1 cellular context compared by ENCODE assay signal in the genomic region with DNA sequence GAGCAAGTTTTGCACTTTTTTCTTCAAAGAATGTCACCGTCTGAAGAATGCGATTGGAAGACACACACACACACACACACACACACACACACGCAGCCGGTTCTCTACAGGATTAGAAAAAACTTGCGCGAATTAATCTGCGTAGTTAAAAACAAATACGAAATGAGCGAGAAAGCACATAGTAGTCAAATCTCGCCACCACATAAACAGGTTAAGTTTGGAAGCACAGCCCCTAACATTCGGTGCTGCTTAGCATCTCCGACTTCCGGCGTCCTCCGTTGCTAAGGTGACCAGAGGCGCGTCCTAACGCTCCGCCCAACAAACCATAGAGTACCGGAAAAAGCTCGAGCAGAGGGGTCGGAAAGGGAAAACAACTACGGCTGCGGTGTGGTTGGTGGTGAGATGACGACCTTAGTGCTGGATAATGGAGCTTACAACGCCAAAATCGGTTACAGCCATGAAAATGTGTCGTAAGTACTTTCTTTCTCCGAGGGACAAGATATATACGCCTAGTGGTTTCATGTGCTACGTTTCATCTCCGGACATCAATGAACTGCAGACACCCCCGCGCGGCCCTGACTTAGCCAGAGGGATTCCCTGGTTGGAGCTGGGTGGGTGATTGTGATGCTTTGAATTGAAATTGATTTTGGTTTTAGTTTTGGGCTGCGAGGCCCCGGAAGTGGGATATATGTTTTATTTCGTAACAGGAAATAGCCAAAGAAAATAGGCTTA.
TF ChIP-seq lines count a peak whose summit lies in the region.

A gene (plus strand): TSS at position 366 of the 732 bp plus-strand sequence. CDS start 37 bp downstream, at position 403.

TF ChIP-seq in K562, 482 proteins besides CTCF, POLR2A, EP300 and RAD21 (continued from another document and continues in another):
- TF ChIP-seq, protein P1, sequence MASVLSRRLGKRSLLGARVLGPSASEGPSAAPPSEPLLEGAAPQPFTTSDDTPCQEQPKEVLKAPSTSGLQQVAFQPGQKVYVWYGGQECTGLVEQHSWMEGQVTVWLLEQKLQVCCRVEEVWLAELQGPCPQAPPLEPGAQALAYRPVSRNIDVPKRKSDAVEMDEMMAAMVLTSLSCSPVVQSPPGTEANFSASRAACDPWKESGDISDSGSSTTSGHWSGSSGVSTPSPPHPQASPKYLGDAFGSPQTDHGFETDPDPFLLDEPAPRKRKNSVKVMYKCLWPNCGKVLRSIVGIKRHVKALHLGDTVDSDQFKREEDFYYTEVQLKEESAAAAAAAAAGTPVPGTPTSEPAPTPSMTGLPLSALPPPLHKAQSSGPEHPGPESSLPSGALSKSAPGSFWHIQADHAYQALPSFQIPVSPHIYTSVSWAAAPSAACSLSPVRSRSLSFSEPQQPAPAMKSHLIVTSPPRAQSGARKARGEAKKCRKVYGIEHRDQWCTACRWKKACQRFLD (CRISPR knock-in tag; IDR thresholded peaks at IDR 0.05): 0 out of 2 replicates have a peak, but pooled peaks have one; percentile 32
- TF ChIP-seq, protein P2, sequence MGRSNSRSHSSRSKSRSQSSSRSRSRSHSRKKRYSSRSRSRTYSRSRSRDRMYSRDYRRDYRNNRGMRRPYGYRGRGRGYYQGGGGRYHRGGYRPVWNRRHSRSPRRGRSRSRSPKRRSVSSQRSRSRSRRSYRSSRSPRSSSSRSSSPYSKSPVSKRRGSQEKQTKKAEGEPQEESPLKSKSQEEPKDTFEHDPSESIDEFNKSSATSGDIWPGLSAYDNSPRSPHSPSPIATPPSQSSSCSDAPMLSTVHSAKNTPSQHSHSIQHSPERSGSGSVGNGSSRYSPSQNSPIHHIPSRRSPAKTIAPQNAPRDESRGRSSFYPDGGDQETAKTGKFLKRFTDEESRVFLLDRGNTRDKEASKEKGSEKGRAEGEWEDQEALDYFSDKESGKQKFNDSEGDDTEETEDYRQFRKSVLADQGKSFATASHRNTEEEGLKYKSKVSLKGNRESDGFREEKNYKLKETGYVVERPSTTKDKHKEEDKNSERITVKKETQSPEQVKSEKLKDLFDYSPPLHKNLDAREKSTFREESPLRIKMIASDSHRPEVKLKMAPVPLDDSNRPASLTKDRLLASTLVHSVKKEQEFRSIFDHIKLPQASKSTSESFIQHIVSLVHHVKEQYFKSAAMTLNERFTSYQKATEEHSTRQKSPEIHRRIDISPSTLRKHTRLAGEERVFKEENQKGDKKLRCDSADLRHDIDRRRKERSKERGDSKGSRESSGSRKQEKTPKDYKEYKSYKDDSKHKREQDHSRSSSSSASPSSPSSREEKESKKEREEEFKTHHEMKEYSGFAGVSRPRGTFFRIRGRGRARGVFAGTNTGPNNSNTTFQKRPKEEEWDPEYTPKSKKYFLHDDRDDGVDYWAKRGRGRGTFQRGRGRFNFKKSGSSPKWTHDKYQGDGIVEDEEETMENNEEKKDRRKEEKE (IDR thresholded peaks at IDR 0.05; ENCODE audit: borderline replicate concordance in 1 of 2, control insufficient read depth in 1 of 2, low read depth in 2 of 2, low read length in 1 of 2): 0 out of 4 replicates have a peak, but pooled peaks of 1 of the 2 experiments have one; percentile 52
- TF ChIP-seq FOSL1 (tag; conservative IDR thresholded peaks at IDR 0.05) (no peak), NFIC (IDR thresholded peaks at IDR 0.05) (0 out of 2 replicates have a peak, but pooled peaks have one; percentile 3), TEAD4 (IDR thresholded peaks at IDR 0.05; ENCODE audit: low read length) (0 out of 2 replicates have a peak, but pooled peaks have one; percentile 7), TEAD4 (CRISPR knock-in tag; IDR thresholded peaks at IDR 0.05; ENCODE audit: borderline replicate concordance) (no peak), HNRNPLL (IDR thresholded peaks at IDR 0.05; ENCODE audit: low read depth, low read length, poor library complexity, severe bottlenecking) (peak; percentile 78), TCF3 (CRISPR knock-in tag; IDR thresholded peaks at IDR 0.05) (no peak), BMI1 (IDR thresholded peaks at IDR 0.05; ENCODE audit: low read length) (peak; percentile 98), MTA2 (IDR thresholded peaks at IDR 0.05; ENCODE audit: low read depth) (no peak), ZSCAN32 (CRISPR knock-in tag; IDR thresholded peaks at IDR 0.05) (no peak), KLF13 (tag; IDR thresholded peaks at IDR 0.05; ENCODE audit: borderline replicate concordance, low read depth) (no peak), PHF8 (IDR thresholded peaks at IDR 0.05; ENCODE audit: borderline replicate concordance, low read length) (peak; percentile 67; the same call in 1 of the 2 replicates), ZNF239 (CRISPR knock-in tag; IDR thresholded peaks at IDR 0.05) (no peak), POLR2AphosphoS5 (IDR thresholded peaks at IDR 0.05; ENCODE audit: control insufficient read depth, insufficient read depth, low read depth, low read length) (peak; percentile 85), ZNF785 (CRISPR knock-in tag; IDR thresholded peaks at IDR 0.05) (no peak), ZBTB7A (IDR thresholded peaks at IDR 0.05; ENCODE audit: borderline replicate concordance, control insufficient read depth, low read depth, low read length) (no peak), TBL1XR1 (IDR thresholded peaks at IDR 0.05; ENCODE audit: low read length in 2 of 2) (peak in 1 of 2 experiments; percentile 44; a peak in 2 of 4 replicates), KLF1 (tag; IDR thresholded peaks at IDR 0.05) (no peak), ZNF316 (IDR thresholded peaks at IDR 0.05) (no peak), ELF2 (CRISPR knock-in tag; IDR thresholded peaks at IDR 0.05) (peak; percentile 96), ZFPM2 (CRISPR knock-in tag; IDR thresholded peaks at IDR 0.05) (no peak), PRMT5 (CRISPR knock-in tag; IDR thresholded peaks at IDR 0.05) (no peak), ZNF583 (CRISPR knock-in tag; IDR thresholded peaks at IDR 0.05) (no peak), TGIF2 (CRISPR knock-in tag; IDR thresholded peaks at IDR 0.05) (no peak), HDAC1 (IDR thresholded peaks at IDR 0.05) (peak; percentile 86 to 100; a peak in 3 of 4 replicates), SP1 (CRISPR knock-in tag; IDR thresholded peaks at IDR 0.05) (peak; percentile 36; the same call in 1 of the 2 replicates), ETV5 (CRISPR knock-in tag; IDR thresholded peaks at IDR 0.05; ENCODE audit: low read depth) (peak; percentile 93), NCOR1 (IDR thresholded peaks at IDR 0.05) (no peak), GABPB1 (CRISPR knock-in tag; IDR thresholded peaks at IDR 0.05) (peak; percentile 91)
- TF ChIP-seq, protein P3, sequence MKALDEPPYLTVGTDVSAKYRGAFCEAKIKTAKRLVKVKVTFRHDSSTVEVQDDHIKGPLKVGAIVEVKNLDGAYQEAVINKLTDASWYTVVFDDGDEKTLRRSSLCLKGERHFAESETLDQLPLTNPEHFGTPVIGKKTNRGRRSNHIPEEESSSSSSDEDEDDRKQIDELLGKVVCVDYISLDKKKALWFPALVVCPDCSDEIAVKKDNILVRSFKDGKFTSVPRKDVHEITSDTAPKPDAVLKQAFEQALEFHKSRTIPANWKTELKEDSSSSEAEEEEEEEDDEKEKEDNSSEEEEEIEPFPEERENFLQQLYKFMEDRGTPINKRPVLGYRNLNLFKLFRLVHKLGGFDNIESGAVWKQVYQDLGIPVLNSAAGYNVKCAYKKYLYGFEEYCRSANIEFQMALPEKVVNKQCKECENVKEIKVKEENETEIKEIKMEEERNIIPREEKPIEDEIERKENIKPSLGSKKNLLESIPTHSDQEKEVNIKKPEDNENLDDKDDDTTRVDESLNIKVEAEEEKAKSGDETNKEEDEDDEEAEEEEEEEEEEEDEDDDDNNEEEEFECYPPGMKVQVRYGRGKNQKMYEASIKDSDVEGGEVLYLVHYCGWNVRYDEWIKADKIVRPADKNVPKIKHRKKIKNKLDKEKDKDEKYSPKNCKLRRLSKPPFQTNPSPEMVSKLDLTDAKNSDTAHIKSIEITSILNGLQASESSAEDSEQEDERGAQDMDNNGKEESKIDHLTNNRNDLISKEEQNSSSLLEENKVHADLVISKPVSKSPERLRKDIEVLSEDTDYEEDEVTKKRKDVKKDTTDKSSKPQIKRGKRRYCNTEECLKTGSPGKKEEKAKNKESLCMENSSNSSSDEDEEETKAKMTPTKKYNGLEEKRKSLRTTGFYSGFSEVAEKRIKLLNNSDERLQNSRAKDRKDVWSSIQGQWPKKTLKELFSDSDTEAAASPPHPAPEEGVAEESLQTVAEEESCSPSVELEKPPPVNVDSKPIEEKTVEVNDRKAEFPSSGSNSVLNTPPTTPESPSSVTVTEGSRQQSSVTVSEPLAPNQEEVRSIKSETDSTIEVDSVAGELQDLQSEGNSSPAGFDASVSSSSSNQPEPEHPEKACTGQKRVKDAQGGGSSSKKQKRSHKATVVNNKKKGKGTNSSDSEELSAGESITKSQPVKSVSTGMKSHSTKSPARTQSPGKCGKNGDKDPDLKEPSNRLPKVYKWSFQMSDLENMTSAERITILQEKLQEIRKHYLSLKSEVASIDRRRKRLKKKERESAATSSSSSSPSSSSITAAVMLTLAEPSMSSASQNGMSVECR (CRISPR knock-in tag; IDR thresholded peaks at IDR 0.05): peak; percentile 100
- TF ChIP-seq, protein P4, sequence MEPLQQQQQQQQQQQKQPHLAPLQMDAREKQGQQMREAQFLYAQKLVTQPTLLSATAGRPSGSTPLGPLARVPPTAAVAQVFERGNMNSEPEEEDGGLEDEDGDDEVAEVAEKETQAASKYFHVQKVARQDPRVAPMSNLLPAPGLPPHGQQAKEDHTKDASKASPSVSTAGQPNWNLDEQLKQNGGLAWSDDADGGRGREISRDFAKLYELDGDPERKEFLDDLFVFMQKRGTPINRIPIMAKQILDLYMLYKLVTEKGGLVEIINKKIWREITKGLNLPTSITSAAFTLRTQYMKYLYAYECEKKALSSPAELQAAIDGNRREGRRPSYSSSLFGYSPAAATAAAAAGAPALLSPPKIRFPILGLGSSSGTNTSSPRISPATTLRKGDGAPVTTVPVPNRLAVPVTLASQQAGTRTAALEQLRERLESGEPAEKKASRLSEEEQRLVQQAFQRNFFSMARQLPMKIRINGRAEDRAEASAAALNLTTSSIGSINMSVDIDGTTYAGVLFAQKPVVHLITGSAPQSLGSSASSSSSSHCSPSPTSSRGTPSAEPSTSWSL (CRISPR knock-in tag; IDR thresholded peaks at IDR 0.05; ENCODE audit: borderline replicate concordance): no peak
- TF ChIP-seq, protein P5, sequence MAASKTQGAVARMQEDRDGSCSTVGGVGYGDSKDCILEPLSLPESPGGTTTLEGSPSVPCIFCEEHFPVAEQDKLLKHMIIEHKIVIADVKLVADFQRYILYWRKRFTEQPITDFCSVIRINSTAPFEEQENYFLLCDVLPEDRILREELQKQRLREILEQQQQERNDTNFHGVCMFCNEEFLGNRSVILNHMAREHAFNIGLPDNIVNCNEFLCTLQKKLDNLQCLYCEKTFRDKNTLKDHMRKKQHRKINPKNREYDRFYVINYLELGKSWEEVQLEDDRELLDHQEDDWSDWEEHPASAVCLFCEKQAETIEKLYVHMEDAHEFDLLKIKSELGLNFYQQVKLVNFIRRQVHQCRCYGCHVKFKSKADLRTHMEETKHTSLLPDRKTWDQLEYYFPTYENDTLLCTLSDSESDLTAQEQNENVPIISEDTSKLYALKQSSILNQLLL (CRISPR knock-in tag; IDR thresholded peaks at IDR 0.05; ENCODE audit: borderline replicate concordance): no peak
- TF ChIP-seq, protein P6, sequence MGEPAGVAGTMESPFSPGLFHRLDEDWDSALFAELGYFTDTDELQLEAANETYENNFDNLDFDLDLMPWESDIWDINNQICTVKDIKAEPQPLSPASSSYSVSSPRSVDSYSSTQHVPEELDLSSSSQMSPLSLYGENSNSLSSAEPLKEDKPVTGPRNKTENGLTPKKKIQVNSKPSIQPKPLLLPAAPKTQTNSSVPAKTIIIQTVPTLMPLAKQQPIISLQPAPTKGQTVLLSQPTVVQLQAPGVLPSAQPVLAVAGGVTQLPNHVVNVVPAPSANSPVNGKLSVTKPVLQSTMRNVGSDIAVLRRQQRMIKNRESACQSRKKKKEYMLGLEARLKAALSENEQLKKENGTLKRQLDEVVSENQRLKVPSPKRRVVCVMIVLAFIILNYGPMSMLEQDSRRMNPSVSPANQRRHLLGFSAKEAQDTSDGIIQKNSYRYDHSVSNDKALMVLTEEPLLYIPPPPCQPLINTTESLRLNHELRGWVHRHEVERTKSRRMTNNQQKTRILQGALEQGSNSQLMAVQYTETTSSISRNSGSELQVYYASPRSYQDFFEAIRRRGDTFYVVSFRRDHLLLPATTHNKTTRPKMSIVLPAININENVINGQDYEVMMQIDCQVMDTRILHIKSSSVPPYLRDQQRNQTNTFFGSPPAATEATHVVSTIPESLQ (CRISPR knock-in tag; IDR thresholded peaks at IDR 0.05): 0 out of 2 replicates have a peak, but pooled peaks have one; percentile 26
- TF ChIP-seq, protein P7, sequence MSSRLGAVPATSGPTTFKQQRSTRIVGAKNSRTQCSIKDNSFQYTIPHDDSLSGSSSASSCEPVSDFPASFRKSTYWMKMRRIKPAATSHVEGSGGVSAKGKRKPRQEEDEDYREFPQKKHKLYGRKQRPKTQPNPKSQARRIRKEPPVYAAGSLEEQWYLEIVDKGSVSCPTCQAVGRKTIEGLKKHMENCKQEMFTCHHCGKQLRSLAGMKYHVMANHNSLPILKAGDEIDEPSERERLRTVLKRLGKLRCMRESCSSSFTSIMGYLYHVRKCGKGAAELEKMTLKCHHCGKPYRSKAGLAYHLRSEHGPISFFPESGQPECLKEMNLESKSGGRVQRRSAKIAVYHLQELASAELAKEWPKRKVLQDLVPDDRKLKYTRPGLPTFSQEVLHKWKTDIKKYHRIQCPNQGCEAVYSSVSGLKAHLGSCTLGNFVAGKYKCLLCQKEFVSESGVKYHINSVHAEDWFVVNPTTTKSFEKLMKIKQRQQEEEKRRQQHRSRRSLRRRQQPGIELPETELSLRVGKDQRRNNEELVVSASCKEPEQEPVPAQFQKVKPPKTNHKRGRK (tag; IDR thresholded peaks at IDR 0.05): no peak
- TF ChIP-seq, protein P8, sequence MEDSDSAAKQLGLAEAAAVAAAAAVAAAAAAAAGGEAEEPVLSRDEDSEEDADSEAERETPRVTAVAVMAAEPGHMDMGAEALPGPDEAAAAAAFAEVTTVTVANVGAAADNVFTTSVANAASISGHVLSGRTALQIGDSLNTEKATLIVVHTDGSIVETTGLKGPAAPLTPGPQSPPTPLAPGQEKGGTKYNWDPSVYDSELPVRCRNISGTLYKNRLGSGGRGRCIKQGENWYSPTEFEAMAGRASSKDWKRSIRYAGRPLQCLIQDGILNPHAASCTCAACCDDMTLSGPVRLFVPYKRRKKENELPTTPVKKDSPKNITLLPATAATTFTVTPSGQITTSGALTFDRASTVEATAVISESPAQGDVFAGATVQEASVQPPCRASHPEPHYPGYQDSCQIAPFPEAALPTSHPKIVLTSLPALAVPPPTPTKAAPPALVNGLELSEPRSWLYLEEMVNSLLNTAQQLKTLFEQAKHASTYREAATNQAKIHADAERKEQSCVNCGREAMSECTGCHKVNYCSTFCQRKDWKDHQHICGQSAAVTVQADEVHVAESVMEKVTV (CRISPR knock-in tag; IDR thresholded peaks at IDR 0.05): no peak
- TF ChIP-seq, protein P9, sequence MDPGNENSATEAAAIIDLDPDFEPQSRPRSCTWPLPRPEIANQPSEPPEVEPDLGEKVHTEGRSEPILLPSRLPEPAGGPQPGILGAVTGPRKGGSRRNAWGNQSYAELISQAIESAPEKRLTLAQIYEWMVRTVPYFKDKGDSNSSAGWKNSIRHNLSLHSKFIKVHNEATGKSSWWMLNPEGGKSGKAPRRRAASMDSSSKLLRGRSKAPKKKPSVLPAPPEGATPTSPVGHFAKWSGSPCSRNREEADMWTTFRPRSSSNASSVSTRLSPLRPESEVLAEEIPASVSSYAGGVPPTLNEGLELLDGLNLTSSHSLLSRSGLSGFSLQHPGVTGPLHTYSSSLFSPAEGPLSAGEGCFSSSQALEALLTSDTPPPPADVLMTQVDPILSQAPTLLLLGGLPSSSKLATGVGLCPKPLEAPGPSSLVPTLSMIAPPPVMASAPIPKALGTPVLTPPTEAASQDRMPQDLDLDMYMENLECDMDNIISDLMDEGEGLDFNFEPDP (CRISPR knock-in tag; IDR thresholded peaks at IDR 0.05): no peak
- TF ChIP-seq, protein P10, sequence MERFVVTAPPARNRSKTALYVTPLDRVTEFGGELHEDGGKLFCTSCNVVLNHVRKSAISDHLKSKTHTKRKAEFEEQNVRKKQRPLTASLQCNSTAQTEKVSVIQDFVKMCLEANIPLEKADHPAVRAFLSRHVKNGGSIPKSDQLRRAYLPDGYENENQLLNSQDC (CRISPR knock-in tag; IDR thresholded peaks at IDR 0.05): no peak
